Comparison of ENCODE assay signal across 29 cellular contexts in the genomic region with DNA sequence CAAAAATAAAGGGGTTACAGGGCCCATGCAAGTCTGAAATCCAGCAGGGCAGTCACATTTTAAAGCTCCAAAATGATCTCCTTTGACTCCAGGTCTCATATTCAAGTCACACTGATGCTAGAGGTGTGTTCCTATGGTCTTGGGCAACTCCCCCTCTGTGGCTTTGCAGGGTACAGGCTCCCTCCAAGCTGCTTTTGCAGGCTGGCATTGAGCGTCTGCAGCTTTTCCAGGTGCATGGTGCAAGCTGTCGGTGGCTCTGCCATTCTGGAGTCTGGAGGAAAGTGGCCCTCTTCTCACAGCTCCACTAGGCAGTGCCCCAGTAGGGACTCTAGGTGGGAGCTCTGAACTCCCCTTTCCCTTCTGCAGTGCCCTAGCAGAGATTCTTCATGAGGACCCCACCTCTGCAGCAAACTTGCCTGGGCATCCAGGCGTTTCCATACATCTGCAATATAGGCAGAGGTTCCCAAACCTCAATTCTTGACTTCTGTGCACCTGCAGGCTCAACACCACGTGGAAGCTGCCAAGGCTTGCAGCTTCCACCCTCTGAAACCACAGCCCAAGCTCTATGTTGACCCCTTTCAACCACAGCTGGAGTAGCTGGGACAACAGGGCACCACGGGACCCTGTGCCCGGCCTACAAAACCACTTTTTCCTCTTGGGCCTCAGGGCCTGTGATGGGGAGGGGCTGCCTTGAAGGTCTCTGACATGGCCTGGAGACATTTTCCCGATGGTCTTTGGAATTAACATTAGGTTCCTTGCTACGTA.
"Had no signal": no experiment of that assay in that cellular context is flagged by ENCODE, and none has a peak within 500 bp of the region (broad histone marks: within the 10 kb centered on the region; RNA-seq: fewer than 3 reads in every experiment).

No MANE protein-coding gene starts in this region.

- ATAC-seq: activated CD4-positive, CD25-positive, alpha-beta regulatory T cell treated with anti-CD3 and anti-CD28 coated beads, Interleukin-2, amount 50 U/mL, for 24 hours; activated CD8-positive, alpha-beta T cell treated with anti-CD3 and anti-CD28 coated beads for 36 hours; activated naive CD4-positive, alpha-beta T cell treated with anti-CD3 and anti-CD28 coated beads, Interleukin-2, amount 50 U/mL, for 72 hours; T-helper 17 cell had no signal

- H3K4me1 ChIP-seq: ascending aorta, breast epithelium, colonic mucosa had no signal

- H3K27ac ChIP-seq: ascending aorta, breast epithelium, cardiac muscle cell, colonic mucosa, epithelial cell of prostate, WERI-Rb-1 had no signal

- FAIRE-seq: endometrium, endothelial cell of umbilical vein, frontal cortex had no signal

- H3K27me3 ChIP-seq: ascending aorta, breast epithelium, cardiac muscle cell, colonic mucosa had no signal

- H3K4me3 ChIP-seq: ascending aorta, breast epithelium, cardiac muscle cell, colonic mucosa had no signal

- DNase-seq: activated B cell treated with CpG ODN at 0.5 μM for 24 hours; activated CD4-positive, alpha-beta T cell treated with anti-CD3 and anti-CD28 coated beads for 48 hours; activated CD4-positive, alpha-beta T cell treated with anti-CD3 and anti-CD28 coated beads, Interleukin-2, amount 50 U/mL, for 1 hour; activated CD4-positive, alpha-beta T cell treated with anti-CD3 and anti-CD28 coated beads, Interleukin-2, amount 50 U/mL, for 48 hours; activated CD8-positive, alpha-beta memory T cell treated with anti-CD3 and anti-CD28 coated beads for 24 hours; activated CD8-positive, alpha-beta T cell treated with anti-CD3 and anti-CD28 coated beads for 36 hours; activated effector memory CD4-positive, alpha-beta T cell treated with anti-CD3 and anti-CD28 coated beads, Interleukin-2, amount 50 U/mL, for 16 hours; activated naive CD4-positive, alpha-beta T cell treated with anti-CD3 and anti-CD28 coated beads, Interleukin-2, amount 10 ng/mL, durations not matched to agents 7 days and 5 days; activated naive CD8-positive, alpha-beta T cell treated with anti-CD3 and anti-CD28 coated beads, Interleukin-2, amount 10 ng/mL, durations not matched to agents 7 days and 5 days; activated T-cell treated with anti-CD3 and anti-CD28 coated beads, Interleukin-2, amount 50 U/mL, for 1 hour; activated T-cell treated with anti-CD3 and anti-CD28 coated beads, Interleukin-2, amount 50 U/mL, for 48 hours; central memory CD4-positive, alpha-beta T cell; cerebellar nuclear complex; colonic mucosa; effector CD8-positive, alpha-beta T cell; foreskin fibroblast; head of caudate nucleus; T-helper 17 cell; T1000; WERI-Rb-1 had no signal

- H3K36me3 ChIP-seq: ascending aorta, breast epithelium, cardiac muscle cell, colonic mucosa, WERI-Rb-1 had no signal

- H3K9me3 ChIP-seq: ascending aorta, breast epithelium, colonic mucosa had no signal
